ENCODE assay signal across 1 cellular context in the genomic region with DNA sequence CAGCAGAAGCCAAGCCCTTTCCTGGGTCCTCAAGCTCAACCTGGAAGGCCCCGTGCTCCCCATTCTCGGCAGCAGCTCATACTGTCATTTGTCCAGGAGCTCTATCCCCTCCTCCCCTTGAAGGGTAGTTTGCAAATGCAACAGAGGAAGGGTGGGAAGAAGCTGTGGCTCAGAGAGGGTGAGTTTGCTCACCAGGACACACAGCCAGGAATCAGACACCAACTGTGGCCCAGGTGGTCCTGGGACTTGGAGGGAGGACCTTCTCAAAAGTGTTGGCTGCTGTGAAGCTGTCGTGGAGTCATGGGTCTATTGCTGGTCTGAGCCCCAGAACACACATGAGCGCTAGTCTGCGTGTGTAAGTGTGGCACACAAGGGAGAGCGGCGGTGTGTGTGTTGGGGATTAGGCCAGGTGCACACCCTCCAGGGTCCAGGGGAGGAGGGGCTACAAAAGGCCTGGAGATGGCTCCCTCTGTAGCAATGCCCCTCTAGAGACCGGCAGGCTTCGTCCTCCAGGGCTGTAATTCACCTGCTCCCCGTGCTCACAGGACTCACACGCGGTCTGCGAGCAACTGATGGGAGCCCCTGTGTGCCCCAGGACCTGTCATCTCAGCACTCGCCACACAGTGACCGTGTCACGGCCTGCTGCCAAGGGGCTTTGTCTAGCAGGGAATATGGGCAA.
TF ChIP-seq lines count a peak whose summit lies in the region.

No MANE protein-coding gene starts in this region.

TF ChIP-seq in IMR-90, 13 proteins besides CTCF, POLR2A, EP300 and RAD21:
- TF ChIP-seq, protein P1, sequence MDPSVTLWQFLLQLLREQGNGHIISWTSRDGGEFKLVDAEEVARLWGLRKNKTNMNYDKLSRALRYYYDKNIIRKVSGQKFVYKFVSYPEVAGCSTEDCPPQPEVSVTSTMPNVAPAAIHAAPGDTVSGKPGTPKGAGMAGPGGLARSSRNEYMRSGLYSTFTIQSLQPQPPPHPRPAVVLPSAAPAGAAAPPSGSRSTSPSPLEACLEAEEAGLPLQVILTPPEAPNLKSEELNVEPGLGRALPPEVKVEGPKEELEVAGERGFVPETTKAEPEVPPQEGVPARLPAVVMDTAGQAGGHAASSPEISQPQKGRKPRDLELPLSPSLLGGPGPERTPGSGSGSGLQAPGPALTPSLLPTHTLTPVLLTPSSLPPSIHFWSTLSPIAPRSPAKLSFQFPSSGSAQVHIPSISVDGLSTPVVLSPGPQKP (IDR thresholded peaks at IDR 0.05; ENCODE audit: borderline replicate concordance, low read depth, low read length): no peak
- TF ChIP-seq CEBPB (IDR thresholded peaks at IDR 0.05; ENCODE audit: low read depth, low read length) (no peak), MXI1 (IDR thresholded peaks at IDR 0.05; ENCODE audit: borderline replicate concordance, low read depth, low read length) (no peak), MAFK (IDR thresholded peaks at IDR 0.05; ENCODE audit: low read depth, low read length) (no peak), NFE2L2 (IDR thresholded peaks at IDR 0.05; ENCODE audit: low read depth, low read length) (no peak), RCOR1 (IDR thresholded peaks at IDR 0.05; ENCODE audit: insufficient replicate concordance, low read length) (no peak), CHD1 (IDR thresholded peaks at IDR 0.05; ENCODE audit: low read depth, low read length) (no peak), MAZ (IDR thresholded peaks at IDR 0.05; ENCODE audit: borderline replicate concordance, low read depth, low read length) (no peak), SMC3 (IDR thresholded peaks at IDR 0.05; ENCODE audit: low read depth, low read length) (no peak), BHLHE40 (IDR thresholded peaks at IDR 0.05; ENCODE audit: low read depth, low read length) (no peak), FOS (IDR thresholded peaks at IDR 0.05; ENCODE audit: low read depth, low read length) (no peak), RFX5 (IDR thresholded peaks at IDR 0.05; ENCODE audit: low read depth, low read length) (no peak)
- TF ChIP-seq, protein P2, sequence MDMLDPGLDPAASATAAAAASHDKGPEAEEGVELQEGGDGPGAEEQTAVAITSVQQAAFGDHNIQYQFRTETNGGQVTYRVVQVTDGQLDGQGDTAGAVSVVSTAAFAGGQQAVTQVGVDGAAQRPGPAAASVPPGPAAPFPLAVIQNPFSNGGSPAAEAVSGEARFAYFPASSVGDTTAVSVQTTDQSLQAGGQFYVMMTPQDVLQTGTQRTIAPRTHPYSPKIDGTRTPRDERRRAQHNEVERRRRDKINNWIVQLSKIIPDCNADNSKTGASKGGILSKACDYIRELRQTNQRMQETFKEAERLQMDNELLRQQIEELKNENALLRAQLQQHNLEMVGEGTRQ (IDR thresholded peaks at IDR 0.05; ENCODE audit: low read depth, low read length): no peak
